ENCODE assay signal across 15 cellular contexts in genomic region chr18:8602040-8602439, GRCh38. TPM values are rescaled to one million over a fixed set of nuclear protein-coding genes. Genes with fewer than 3 reads are reported as not detected.
DNase-seq lines count a peak whose midpoint lies in the region; ATAC-seq and TF ChIP-seq lines count a peak whose summit lies in the region.
"Had no signal": no experiment of that assay in that cellular context is flagged by ENCODE, and none has a peak within 500 bp of the region (broad histone marks: within the 10 kb centered on the region; RNA-seq: fewer than 3 reads in every experiment).

No MANE protein-coding gene starts in this region.

- H3K9me3 ChIP-seq in left lung (no peaks in the 10 kb centered on the region), aorta (ENCODE audit: control insufficient read depth, low read length) (no peaks in the 10 kb centered on the region)
- H3K9me3 ChIP-seq: Peyer's patch, stomach had no signal

- ATAC-seq in GM19328 (IDR thresholded peaks at IDR 0.05; ENCODE audit: unreplicated experiment) (peak; percentile 2), HG02571 (IDR thresholded peaks at IDR 0.05; ENCODE audit: unreplicated experiment) (peak; percentile 18), HG03354 (IDR thresholded peaks at IDR 0.05; ENCODE audit: poor library complexity, severe bottlenecking, unreplicated experiment) (peak; percentile 26), left lung (no peak), aorta (ENCODE audit: low FRiP score) (no peak)
- ATAC-seq: HepG2; naive thymus-derived CD8-positive, alpha-beta T cell had no signal

- H3K4me1 ChIP-seq in left lung (no peaks in the 10 kb centered on the region), aorta (ENCODE audit: control insufficient read depth in 1 of 2, insufficient read depth in 2 of 2, low read length in 2 of 2) (no peaks in the 10 kb centered on the region)
- H3K4me1 ChIP-seq: Peyer's patch, stomach had no signal

- no peak overlapping the region for H3K27ac ChIP-seq in left lung
- H3K27ac ChIP-seq in aorta (ENCODE audit: low read depth in 1 of 2, low read length in 2 of 2), result no peak overlapping the region
- H3K27ac ChIP-seq: cardiac muscle cell, stomach, VCaP had no signal

- no peaks in the 10 kb centered on the region for H3K27me3 ChIP-seq in left lung
- H3K27me3 ChIP-seq in aorta (ENCODE audit: control insufficient read depth in 1 of 2, insufficient read depth in 2 of 2, low read length in 1 of 2), result no peaks in the 10 kb centered on the region
- H3K27me3 ChIP-seq: cardiac muscle cell, Peyer's patch, stomach had no signal

- no peaks in the 10 kb centered on the region for H3K9me3 Mint-ChIP-seq in nephron progenitor cell
- H3K9me3 Mint-ChIP-seq: activated T-helper 1 cell treated with anti-CD3 and anti-CD28 coated beads, Interleukin-12 subunit alpha, Interleukin-12 subunit beta, Interleukin-2, Interleukin-4 antibody, amounts not matched to agents 30 ng/mL and 10 ng/mL and 1 ng/mL, durations not matched to agents 14 hours and 24 hours and 36 hours had no signal

- no peaks in the 10 kb centered on the region for H3K36me3 Mint-ChIP-seq in nephron progenitor cell (ENCODE audit: low read depth)
- H3K36me3 Mint-ChIP-seq: naive thymus-derived CD8-positive, alpha-beta T cell had no signal

- H3K36me3 ChIP-seq in left lung, result no peaks in the 10 kb centered on the region
- no peaks in the 10 kb centered on the region for H3K36me3 ChIP-seq in aorta (ENCODE audit: control insufficient read depth in 1 of 2, insufficient read depth in 2 of 2, low read length in 1 of 2)
- H3K36me3 ChIP-seq: cardiac muscle cell, Peyer's patch, stomach had no signal

- WGBS in aorta, 2 donors, result 59 to 64% methylated on average over 4 of the region's 4 CpGs

- no peak overlapping the region for H3K4me3 ChIP-seq in left lung
- no peak overlapping the region for H3K4me3 ChIP-seq in aorta (ENCODE audit: low read length in 2 of 2)
- H3K4me3 ChIP-seq: cardiac muscle cell, Peyer's patch, stomach had no signal

- DNase-seq in nephron progenitor cell (no peak), left lung (no peak), aorta (no peak)
- DNase-seq in activated CD8-positive, alpha-beta memory T cell treated with anti-CD3 and anti-CD28 coated beads for 24 hours, result no peak
- DNase-seq: naive thymus-derived CD8-positive, alpha-beta T cell; NCI-H2107; Peyer's patch; stomach had no signal

- no peak for TF ChIP-seq CTCF in nephron progenitor cell (IDR thresholded peaks at IDR 0.05)
- no peak for TF ChIP-seq CTCF in left lung (IDR thresholded peaks at IDR 0.05)

- peak overlapping the region; percentile 2 for H3K27ac Mint-ChIP-seq in nephron progenitor cell
- H3K27ac Mint-ChIP-seq: activated T-helper 1 cell treated with anti-CD3 and anti-CD28 coated beads, Interleukin-12 subunit alpha, Interleukin-12 subunit beta, Interleukin-2, Interleukin-4 antibody, amounts not matched to agents 30 ng/mL and 10 ng/mL and 1 ng/mL, durations not matched to agents 14 hours and 24 hours and 36 hours had no signal

- H3K27me3 Mint-ChIP-seq in nephron progenitor cell (ENCODE audit: low read depth, poor library complexity), result peaks cover 16% of the 10 kb centered on the region

- no peak overlapping the region for H3K4me3 Mint-ChIP-seq in nephron progenitor cell
- H3K4me3 Mint-ChIP-seq: activated T-helper 1 cell treated with anti-CD3 and anti-CD28 coated beads, Interleukin-12 subunit alpha, Interleukin-12 subunit beta, Interleukin-2, Interleukin-4 antibody, amounts not matched to agents 30 ng/mL and 10 ng/mL and 1 ng/mL, durations not matched to agents 14 hours and 24 hours and 36 hours had no signal

- intact Hi-C loops in left lung (cut with DNase I) (no loop called here), aorta (cut with DNase I) (no loop called here)

- peaks cover 24% of the 10 kb centered on the region for H3K4me1 Mint-ChIP-seq in nephron progenitor cell

RNA-seq across cellular contexts. Expression of gene RAB12, which starts 7.2 kb away (rescaled TPM):
- 10 to 100 TPM; 41.4 to 45.4 TPM for total RNA-seq in left lung
- 10 to 100 TPM; 45.5 to 47.7 TPM for total RNA-seq in aorta
- 10 to 100 TPM; 27.7 to 37.7 TPM for polyA plus RNA-seq in aorta

Comparison
In these comparisons a context has a peak if more than half of its experiments do, and no peak if none do; other contexts are left out.
1. ATAC-seq: peak in GM19328 (single experiment), HG02571 (single experiment) and HG03354 (single experiment); none in left lung (single experiment) and aorta (single experiment).